ENCODE assay signal across 9 cellular contexts in the genomic region with DNA sequence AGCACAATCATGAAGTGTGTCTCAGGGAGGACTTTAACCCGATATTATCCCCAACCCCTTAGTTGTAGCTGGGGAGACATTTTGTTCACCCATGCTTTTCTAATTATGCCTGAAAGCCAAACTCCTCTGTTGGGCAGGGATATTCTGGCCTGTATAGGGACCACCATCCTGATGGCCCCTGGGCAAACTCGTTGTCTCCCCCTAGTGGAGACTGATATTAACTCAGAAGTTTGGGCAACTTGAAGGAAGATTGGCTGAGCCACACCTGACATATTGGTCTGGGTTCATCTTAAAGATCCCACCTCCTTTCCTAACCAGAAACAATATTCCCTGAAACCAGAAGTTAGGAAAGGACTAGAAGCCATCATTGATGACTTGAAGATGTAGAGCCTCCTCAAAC. TPM values are rescaled to one million over a fixed set of nuclear protein-coding genes. Genes with fewer than 3 reads are reported as not detected.
DNase-seq lines count a peak whose midpoint lies in the region; ATAC-seq, FAIRE-seq and TF ChIP-seq lines count a peak whose summit lies in the region.
"Had no signal": no experiment of that assay in that cellular context is flagged by ENCODE, and none has a peak within 500 bp of the region (broad histone marks: within the 10 kb centered on the region; RNA-seq: fewer than 3 reads in every experiment).

No MANE protein-coding gene starts in this region.

- FAIRE-seq in GM18507 (lab: Jason Lieb, UNC): peak; percentile 64

- H3K4me1 ChIP-seq in BE2C: no peaks in the 10 kb centered on the region
- H3K4me1 ChIP-seq in vagina: no peaks in the 10 kb centered on the region

- H3K27me3 ChIP-seq in BE2C: no peaks in the 10 kb centered on the region
- H3K27me3 ChIP-seq in vagina: no peaks in the 10 kb centered on the region

- H3K4me3 ChIP-seq in BE2C (ENCODE audit: low read depth, low read length): no peak overlapping the region
- H3K4me3 ChIP-seq in fibroblast of pulmonary artery (replicated peaks; ENCODE audit: low read depth, low read length): no peak overlapping the region
- H3K4me3 ChIP-seq in vagina: no peak overlapping the region

- no peaks in the 10 kb centered on the region for H3K36me3 ChIP-seq in BE2C
- no peaks in the 10 kb centered on the region for H3K36me3 ChIP-seq in vagina

- TF ChIP-seq CTCF in BE2C (IDR thresholded peaks at IDR 0.05; ENCODE audit: low read depth, low read length) (peak; percentile 83), fibroblast of pulmonary artery (IDR thresholded peaks at IDR 0.05; ENCODE audit: low read length, missing control alignments) (peak; percentile 49), vagina (IDR thresholded peaks at IDR 0.05) (no peak)

- H3K9me3 ChIP-seq in BE2C (no peaks in the 10 kb centered on the region), vagina (no peaks in the 10 kb centered on the region)

- no peak for ATAC-seq in HG03139 (IDR thresholded peaks at IDR 0.05; ENCODE audit: unreplicated experiment)

- DNase-seq in BE2C (peak; percentile 19), GM18507 (ENCODE audit: extremely low spot score, insufficient read length, low read depth) (no peak), NCI-H69 (lab: John Stamatoyannopoulos, UW) (peak; percentile 29), fibroblast of pulmonary artery (ENCODE audit: low read depth) (peak; percentile 29), UCSD-AML1 (lab: John Stamatoyannopoulos, UW; ENCODE audit: unreplicated experiment) (no peak), cortex of kidney (lab: John Stamatoyannopoulos, UW) (no peak), vagina (ENCODE audit: extremely low spot score in 2 of 2) (no peak)
- DNase-seq: activated naive CD8-positive, alpha-beta T cell treated with anti-CD3 and anti-CD28 coated beads, Interleukin-2, amount 10 ng/mL, durations not matched to agents 7 days and 5 days had no signal

- TF ChIP-seq POLR2A in vagina (IDR thresholded peaks at IDR 0.05): no peak

- no peak overlapping the region for H3K27ac ChIP-seq in vagina

- intact Hi-C loops in vagina (cut with DNase I): no loop called here

RNA-seq across cellular contexts. Expression of a gene that starts 42.3 kb away (rescaled TPM):
- polyA plus RNA-seq in BE2C (2012; ENCODE audit: insufficient read depth, insufficient read length, low read depth): not detected
- 10.1 TPM for total RNA-seq in vagina
- total RNA-seq: activated naive CD8-positive, alpha-beta T cell treated with anti-CD3 and anti-CD28 coated beads, Interleukin-2, amount 10 ng/mL, durations not matched to agents 7 days and 5 days had no signal

Comparison
In these comparisons a context has a peak if more than half of its experiments do, and no peak if none do; other contexts are left out.
1. DNase-seq: peak in BE2C (single experiment), NCI-H69 (single experiment) and fibroblast of pulmonary artery (single experiment); none in GM18507 (single experiment), UCSD-AML1 (single experiment), cortex of kidney (single experiment) and vagina (0 of 2).
2. CTCF ChIP-seq: peak in BE2C (single experiment) and fibroblast of pulmonary artery (single experiment); none in vagina (0 of 3).